Comparison of ENCODE assay signal across 11 cellular contexts in the genomic region with DNA sequence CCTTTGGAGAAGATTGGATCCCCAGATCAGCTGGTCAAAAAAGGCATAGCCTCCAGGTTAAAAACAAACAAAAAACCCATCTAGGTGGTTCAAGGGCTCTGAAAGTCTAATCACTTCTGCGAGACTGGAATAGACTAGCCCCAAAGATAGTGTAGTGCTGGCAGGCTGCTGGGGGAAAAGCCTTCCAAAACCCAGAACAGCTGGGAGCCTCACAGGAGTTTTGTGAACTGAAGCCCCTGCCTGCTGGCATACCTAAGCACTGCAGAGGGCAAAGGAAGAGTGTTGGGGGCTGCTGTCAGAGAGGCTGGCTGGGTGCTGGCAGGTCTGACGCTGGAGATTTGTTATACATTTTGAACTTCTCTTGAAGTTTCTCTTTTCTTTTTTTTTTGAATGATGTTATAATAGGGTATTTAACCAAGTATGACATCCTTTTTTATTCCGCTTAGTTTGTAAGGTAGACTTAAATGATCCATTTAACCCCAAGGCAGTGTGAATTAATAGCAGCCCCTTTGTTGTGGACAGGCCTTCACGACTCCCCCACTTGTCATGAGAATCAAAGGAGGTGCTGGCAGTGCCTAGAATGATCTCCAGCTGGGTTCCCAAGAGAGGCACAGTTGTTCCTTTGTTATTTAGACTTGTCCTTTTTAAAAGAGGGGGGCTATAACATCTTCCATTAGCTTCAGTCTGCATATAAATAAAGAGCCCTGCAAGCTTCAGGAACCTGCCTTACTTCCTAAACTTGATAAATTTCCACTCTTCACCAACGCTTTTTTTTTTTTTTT. TPM values are rescaled to one million over a fixed set of nuclear protein-coding genes. Genes with fewer than 3 reads are reported as not detected.
DNase-seq lines count a peak whose midpoint lies in the region; ATAC-seq and TF ChIP-seq lines count a peak whose summit lies in the region.
"Had no signal": no experiment of that assay in that cellular context is flagged by ENCODE, and none has a peak within 500 bp of the region (broad histone marks: within the 10 kb centered on the region; RNA-seq: fewer than 3 reads in every experiment).

No MANE protein-coding gene starts in this region.

- no peak overlapping the region for H3K4me3 Mint-ChIP-seq in CD4-positive, alpha-beta T cell
- H3K4me3 Mint-ChIP-seq in neural crest cell = peak overlapping the region; percentile 7

- no peak overlapping the region for H3K4me2 ChIP-seq in osteoblast (ENCODE audit: insufficient read depth, low read length)

- no peak for TF ChIP-seq CTCF in CD4-positive, alpha-beta T cell (IDR thresholded peaks at IDR 0.05)
- TF ChIP-seq CTCF in esophagus muscularis mucosa (IDR thresholded peaks at IDR 0.05) (no peak), neural crest cell (conservative IDR thresholded peaks at IDR 0.05) (no peak), osteoblast (IDR thresholded peaks at IDR 0.05; ENCODE audit: extremely low read depth, low read depth, low read length) (no peak)

- H4K20me1 ChIP-seq in osteoblast (ENCODE audit: insufficient read depth, low read length) = peaks cover 38% of the 10 kb centered on the region

- H3K4me3 ChIP-seq in esophagus muscularis mucosa = no peak overlapping the region
- H3K4me3 ChIP-seq in osteoblast (ENCODE audit: insufficient read depth, low read length) = no peak overlapping the region
- H3K4me3 ChIP-seq: SJCRH30 had no signal

- 43% methylated on average over 5 of the region's 5 CpGs for WGBS in esophagus muscularis mucosa

- H3K27ac ChIP-seq in CD4-positive, alpha-beta T cell (ENCODE audit: low read depth, low read length) = no peak overlapping the region
- H3K27ac ChIP-seq in esophagus muscularis mucosa (replicated peaks in 1 of 4) (peak overlapping the region in 3 of 4 donors; percentile 7 to 27 (median 21)), osteoblast (ENCODE audit: low read depth, low read length) (no peak overlapping the region)
- H3K27ac ChIP-seq: SJCRH30 had no signal

- H3K9me3 Mint-ChIP-seq in CD4-positive, alpha-beta T cell = no peaks in the 10 kb centered on the region
- no peaks in the 10 kb centered on the region for H3K9me3 Mint-ChIP-seq in neural crest cell

- CTCF ChIA-PET in CD4-positive, alpha-beta T cell (lab: Charles Lee) = interaction anchor here (0.6 kb wide), 1 partner anchor 57 kb away, joined by 4 read pairs; no protein-coding TSS in a partner anchor

- H3K36me3 ChIP-seq in esophagus muscularis mucosa = no peaks in the 10 kb centered on the region
- no peaks in the 10 kb centered on the region for H3K36me3 ChIP-seq in osteoblast (ENCODE audit: insufficient read depth, low read length)
- H3K36me3 ChIP-seq: SJCRH30 had no signal

- POLR2A ChIA-PET in CD4-positive, alpha-beta T cell (lab: Charles Lee) = interaction anchor here (1.5 to 4.0 kb wide), 5 partner anchors 11 to 348 kb away, joined by 3 to 10 read pairs (median 8); a partner anchor contains a TSS

- no peaks in the 10 kb centered on the region for H3K27me3 Mint-ChIP-seq in CD4-positive, alpha-beta T cell
- H3K27me3 Mint-ChIP-seq in neural crest cell (ENCODE audit: low read depth) = no peaks in the 10 kb centered on the region

- peaks cover 41 to 78% (median 58%) of the 10 kb centered on the region in 4 donors for H3K4me1 ChIP-seq in esophagus muscularis mucosa
- peaks cover 6% of the 10 kb centered on the region for H3K4me1 ChIP-seq in osteoblast (ENCODE audit: insufficient read depth, low read length)
- H3K4me1 ChIP-seq: SJCRH30 had no signal

- DNase-seq in CD4-positive, alpha-beta T cell = no peak
- DNase-seq in NCI-H69 (lab: John Stamatoyannopoulos, UW) = peak; percentile 34
- DNase-seq in esophagus muscularis mucosa (ENCODE audit: extremely low spot score) = no peak
- no peak for DNase-seq in neural crest cell (ENCODE audit: low read depth, low spot score)
- DNase-seq in NCI-H2171 treated with DMSO at 0.1 percent for 48 hours (lab: John Stamatoyannopoulos, UW) = no peak
- DNase-seq in HCEC 1CT = no peak
- DNase-seq in sciatic nerve (ENCODE audit: low spot score) = no peak
- DNase-seq in osteoblast (ENCODE audit: insufficient read length, low spot score, missing footprints) = no peak
- DNase-seq: central memory CD4-positive, alpha-beta T cell; Kasumi-1 had no signal

- no peak for TF ChIP-seq POLR2A in esophagus muscularis mucosa (IDR thresholded peaks at IDR 0.05; ENCODE audit: low read depth)

- H2AFZ ChIP-seq in osteoblast (ENCODE audit: low read length) = no peak overlapping the region

- ATAC-seq in CD4-positive, alpha-beta T cell (ENCODE audit: poor library complexity) = no peak
- ATAC-seq in sciatic nerve = no peak

- no peaks in the 10 kb centered on the region for H3K27me3 ChIP-seq in CD4-positive, alpha-beta T cell (ENCODE audit: control insufficient read depth, insufficient read depth, low read length)
- H3K27me3 ChIP-seq in esophagus muscularis mucosa (no peaks in the 10 kb centered on the region), osteoblast (ENCODE audit: insufficient read depth, low read length) (no peaks in the 10 kb centered on the region)
- H3K27me3 ChIP-seq: SJCRH30 had no signal

- intact Hi-C loops in CD4-positive, alpha-beta T cell (cut with DNase I, micrococcal nuclease) = no loop called here
- intact Hi-C loops in esophagus muscularis mucosa (cut with DNase I) (no loop called here), sciatic nerve (cut with DNase I) (no loop called here)

- H3K4me1 Mint-ChIP-seq in CD4-positive, alpha-beta T cell (ENCODE audit: low read depth) = peaks cover 66% of the 10 kb centered on the region
- peaks cover 36% of the 10 kb centered on the region for H3K4me1 Mint-ChIP-seq in neural crest cell

- H3K79me2 ChIP-seq in osteoblast (ENCODE audit: insufficient read depth, low read length) = peaks cover 42% of the 10 kb centered on the region

- H3K27ac Mint-ChIP-seq in CD4-positive, alpha-beta T cell = peak overlapping the region; percentile 89
- H3K27ac Mint-ChIP-seq in neural crest cell (ENCODE audit: unreplicated experiment) = peak overlapping the region; percentile 63

- no peak for TF ChIP-seq EP300 in esophagus muscularis mucosa (IDR thresholded peaks at IDR 0.05)

- H3K9me3 ChIP-seq in CD4-positive, alpha-beta T cell (ENCODE audit: control insufficient read depth, low read length) = no peaks in the 10 kb centered on the region
- H3K9me3 ChIP-seq in esophagus muscularis mucosa (no peaks in the 10 kb centered on the region), osteoblast (ENCODE audit: low read depth, low read length) (no peaks in the 10 kb centered on the region)
- H3K9me3 ChIP-seq: SJCRH30 had no signal

- peaks cover 49% of the 10 kb centered on the region for H3K36me3 Mint-ChIP-seq in CD4-positive, alpha-beta T cell (ENCODE audit: low read depth)
- H3K36me3 Mint-ChIP-seq in neural crest cell (ENCODE audit: low read depth) = no peaks in the 10 kb centered on the region

RNA-seq across cellular contexts. Expression of a gene that starts 53.9 kb away (rescaled TPM):
- 10 to 100 TPM; 90.7 to 92.4 TPM for total RNA-seq in CD4-positive, alpha-beta T cell
- 10 to 100 TPM; 46.4 to 66.8 (median 59.8) TPM for total RNA-seq in esophagus muscularis mucosa
- 32.5 and 33.3 TPM in 2 replicates for total RNA-seq in neural crest cell
- total RNA-seq in sciatic nerve = 74.4 TPM
- total RNA-seq in osteoblast = 25.0 and 29.2 TPM in 2 replicates

Comparison
In these comparisons a context has a peak if more than half of its experiments do, and no peak if none do; other contexts are left out.
1. H3K27ac ChIP-seq: peak in esophagus muscularis mucosa (3 of 4); none in CD4-positive, alpha-beta T cell (single experiment) and osteoblast (single experiment).